In genomic region chr13:32407854-32408253, GRCh38 we compare ENCODE assay signal across 14 cellular contexts.
A peak's percentile ranks its signal among the peaks of the same experiment; 100 is the strongest.
DNase-seq lines count a peak whose midpoint lies in the region; ATAC-seq and TF ChIP-seq lines count a peak whose summit lies in the region.
"Had no signal": no experiment of that assay in that cellular context is flagged by ENCODE, and none has a peak within 500 bp of the region (broad histone marks: within the 10 kb centered on the region; RNA-seq: fewer than 3 reads in every experiment).

No MANE protein-coding gene starts in this region.

- H3K36me3 Mint-ChIP-seq in activated naive CD4-positive, alpha-beta T cell treated with anti-CD3 and anti-CD28 coated beads, Interleukin-2, amount 50 U/mL, for 24 hours = peaks cover 11% of the 10 kb centered on the region
- H3K36me3 Mint-ChIP-seq in activated naive CD4-positive, alpha-beta T cell treated with anti-CD3 and anti-CD28 coated beads, Interleukin-2, amount 10 ng/mL, durations not matched to agents 7 days and 5 days = peaks cover 46% of the 10 kb centered on the region
- peaks cover 62% of the 10 kb centered on the region for H3K36me3 Mint-ChIP-seq in stimulated activated effector memory CD8-positive, alpha-beta T cell treated with anti-CD3 and anti-CD28 coated beads, Interleukin-12 subunit alpha, Interleukin-12 subunit beta, amount 100 ng/mL, for 72 hours

- TF ChIP-seq CTCF in RWPE1 (conservative IDR thresholded peaks at IDR 0.05; ENCODE audit: low read depth) = no peak

- H3K27ac Mint-ChIP-seq in activated naive CD4-positive, alpha-beta T cell treated with anti-CD3 and anti-CD28 coated beads, Interleukin-2, amount 50 U/mL, for 24 hours = peak overlapping the region; percentile 23
- no peak overlapping the region for H3K27ac Mint-ChIP-seq in activated naive CD4-positive, alpha-beta T cell treated with anti-CD3 and anti-CD28 coated beads, Interleukin-2, amount 10 ng/mL, durations not matched to agents 7 days and 5 days
- H3K27ac Mint-ChIP-seq in stimulated activated effector memory CD8-positive, alpha-beta T cell treated with anti-CD3 and anti-CD28 coated beads, Interleukin-12 subunit alpha, Interleukin-12 subunit beta, amount 100 ng/mL, for 72 hours = peak overlapping the region; percentile 69

- no peak overlapping the region for H3K4me3 Mint-ChIP-seq in activated naive CD4-positive, alpha-beta T cell treated with anti-CD3 and anti-CD28 coated beads, Interleukin-2, amount 50 U/mL, for 24 hours
- H3K4me3 Mint-ChIP-seq in activated naive CD4-positive, alpha-beta T cell treated with anti-CD3 and anti-CD28 coated beads, Interleukin-2, amount 10 ng/mL, durations not matched to agents 7 days and 5 days = no peak overlapping the region
- H3K4me3 Mint-ChIP-seq in stimulated activated effector memory CD8-positive, alpha-beta T cell treated with anti-CD3 and anti-CD28 coated beads, Interleukin-12 subunit alpha, Interleukin-12 subunit beta, amount 100 ng/mL, for 72 hours = peak overlapping the region; percentile 36
- H3K4me3 Mint-ChIP-seq: activated T-cell treated with anti-CD3 and anti-CD28 coated beads, Interleukin-2, amount 50 U/mL, for 4 hours had no signal

- CTCF ChIA-PET in activated naive CD4-positive, alpha-beta T cell treated with anti-CD3 and anti-CD28 coated beads, Interleukin-2, amount 10 ng/mL, durations not matched to agents 7 days and 5 days (lab: Charles Lee) = interaction anchor here (1.0 to 1.5 kb wide), 3 partner anchors 16 to 173 kb away, joined by 3 to 6 read pairs (median 4); no protein-coding TSS in a partner anchor
- CTCF ChIA-PET in RWPE1 (lab: Yijun Ruan, JAX) = no interaction called here

- no peaks in the 10 kb centered on the region for H3K27me3 Mint-ChIP-seq in activated naive CD4-positive, alpha-beta T cell treated with anti-CD3 and anti-CD28 coated beads, Interleukin-2, amount 50 U/mL, for 24 hours
- no peaks in the 10 kb centered on the region for H3K27me3 Mint-ChIP-seq in activated naive CD4-positive, alpha-beta T cell treated with anti-CD3 and anti-CD28 coated beads, Interleukin-2, amount 10 ng/mL, durations not matched to agents 7 days and 5 days

- peaks cover 25% of the 10 kb centered on the region for H3K4me1 Mint-ChIP-seq in activated naive CD4-positive, alpha-beta T cell treated with anti-CD3 and anti-CD28 coated beads, Interleukin-2, amount 50 U/mL, for 24 hours
- peaks cover 20% of the 10 kb centered on the region for H3K4me1 Mint-ChIP-seq in activated naive CD4-positive, alpha-beta T cell treated with anti-CD3 and anti-CD28 coated beads, Interleukin-2, amount 10 ng/mL, durations not matched to agents 7 days and 5 days
- H3K4me1 Mint-ChIP-seq in stimulated activated effector memory CD8-positive, alpha-beta T cell treated with anti-CD3 and anti-CD28 coated beads, Interleukin-12 subunit alpha, Interleukin-12 subunit beta, amount 100 ng/mL, for 72 hours = peaks cover 25% of the 10 kb centered on the region

- H3K27ac ChIP-seq in RWPE1 = no peak overlapping the region
- H3K27ac ChIP-seq: ascending aorta, esophagus squamous epithelium, skin epidermis had no signal

- H3K9me3 Mint-ChIP-seq in activated naive CD4-positive, alpha-beta T cell treated with anti-CD3 and anti-CD28 coated beads, Interleukin-2, amount 50 U/mL, for 24 hours = no peaks in the 10 kb centered on the region
- no peaks in the 10 kb centered on the region for H3K9me3 Mint-ChIP-seq in activated naive CD4-positive, alpha-beta T cell treated with anti-CD3 and anti-CD28 coated beads, Interleukin-2, amount 10 ng/mL, durations not matched to agents 7 days and 5 days
- H3K9me3 Mint-ChIP-seq in stimulated activated effector memory CD8-positive, alpha-beta T cell treated with anti-CD3 and anti-CD28 coated beads, Interleukin-12 subunit alpha, Interleukin-12 subunit beta, amount 100 ng/mL, for 72 hours = no peaks in the 10 kb centered on the region
- H3K9me3 Mint-ChIP-seq: activated T-cell treated with anti-CD3 and anti-CD28 coated beads, Interleukin-2, amount 50 U/mL, for 4 hours had no signal

- ATAC-seq in GM19324 (IDR thresholded peaks at IDR 0.05; ENCODE audit: low FRiP score, unreplicated experiment) (peak; percentile 60), HG03565 (IDR thresholded peaks at IDR 0.05; ENCODE audit: unreplicated experiment) (peak; percentile 65)
- ATAC-seq in stimulated activated effector memory CD8-positive, alpha-beta T cell treated with anti-CD3 and anti-CD28 coated beads, Interleukin-12 subunit alpha, Interleukin-12 subunit beta, amount 100 ng/mL, for 72 hours = peak; percentile 78

- POLR2A ChIA-PET in RWPE1 (lab: Yijun Ruan, JAX; ENCODE audit: low non-redundant PET) = no interaction called here

- no peak for DNase-seq in activated naive CD4-positive, alpha-beta T cell treated with anti-CD3 and anti-CD28 coated beads, Interleukin-2, amount 10 ng/mL, durations not matched to agents 7 days and 5 days
- DNase-seq in stimulated activated effector memory CD8-positive, alpha-beta T cell treated with anti-CD3 and anti-CD28 coated beads, Interleukin-12 subunit alpha, Interleukin-12 subunit beta, amount 100 ng/mL, for 72 hours (ENCODE audit: low spot score in 2 of 2) = no peak
- DNase-seq in UCSD-AML1 (lab: John Stamatoyannopoulos, UW; ENCODE audit: unreplicated experiment) (no peak), RWPE1 (ENCODE audit: low spot score) (no peak), NCI-H2081 treated with DMSO at 0.1 percent for 48 hours (lab: John Stamatoyannopoulos, UW) (no peak)
- DNase-seq: activated T-cell treated with anti-CD3 and anti-CD28 coated beads, Interleukin-2, amount 50 U/mL, for 4 hours; esophagus squamous epithelium; midbrain; NCI-H1105 had no signal
